Comparison of ENCODE assay signal across 10 cellular contexts in genomic region chr3:115341208-115341607, GRCh38.
A peak's percentile ranks its signal among the peaks of the same experiment; 100 is the strongest.
DNase-seq lines count a peak whose midpoint lies in the region; ATAC-seq and TF ChIP-seq lines count a peak whose summit lies in the region.
"Had no signal": no experiment of that assay in that cellular context is flagged by ENCODE, and none has a peak within 500 bp of the region (broad histone marks: within the 10 kb centered on the region; RNA-seq: fewer than 3 reads in every experiment).

No MANE protein-coding gene starts in this region.

- H3K4me1 ChIP-seq in thyroid gland, result no peaks in the 10 kb centered on the region

- H3K4me3 Mint-ChIP-seq in T-helper 17 cell, result no peak overlapping the region

- no peaks in the 10 kb centered on the region for H3K36me3 ChIP-seq in thyroid gland

- no peaks in the 10 kb centered on the region for H3K4me1 Mint-ChIP-seq in T-helper 17 cell

- peaks cover 6% of the 10 kb centered on the region for H3K27me3 Mint-ChIP-seq in T-helper 17 cell

- DNase-seq in EL (peak; percentile 75), LHCN-M2 (ENCODE audit: low read depth) (peak; percentile 74), astrocyte of the hippocampus (ENCODE audit: low read depth, low spot score) (peak; percentile 56), myocyte (ENCODE audit: low read depth) (peak; percentile 51), T-helper 17 cell (no peak), thyroid gland (no peak)
- DNase-seq in stimulated activated naive CD4-positive, alpha-beta T cell (lab: John Stamatoyannopoulos, UW), result no peak
- DNase-seq: left cardiac atrium had no signal

- no peak overlapping the region for H3K4me3 ChIP-seq in thyroid gland (replicated peaks in 1 of 3)
- H3K4me3 ChIP-seq: dorsolateral prefrontal cortex had no signal

- H3K9me3 ChIP-seq in T-helper 17 cell (ENCODE audit: control insufficient read depth, low read length, poor library complexity, severe bottlenecking) (no peaks in the 10 kb centered on the region), thyroid gland (no peaks in the 10 kb centered on the region)

- H3K27ac ChIP-seq in thyroid gland, result no peak overlapping the region
- H3K27ac ChIP-seq: dorsolateral prefrontal cortex had no signal

- no peak for TF ChIP-seq CTCF in thyroid gland (IDR thresholded peaks at IDR 0.05)

- H3K27ac Mint-ChIP-seq in T-helper 17 cell, result no peak overlapping the region

- ATAC-seq in T-helper 17 cell, result no peak
- ATAC-seq in GM18861 (IDR thresholded peaks at IDR 0.05; ENCODE audit: unreplicated experiment), result no peak

- H3K36me3 Mint-ChIP-seq in T-helper 17 cell (ENCODE audit: low read depth), result no peaks in the 10 kb centered on the region

- intact Hi-C loops in thyroid gland (cut with DNase I), result no loop called here

- no peaks in the 10 kb centered on the region for H3K27me3 ChIP-seq in thyroid gland
- H3K27me3 ChIP-seq: dorsolateral prefrontal cortex had no signal

- WGBS in thyroid gland, 2 donors, result 64 to 70% methylated on average over 1 of the region's 1 CpG

- TF ChIP-seq POLR2A in thyroid gland (IDR thresholded peaks at IDR 0.05), result no peak

Comparison
In these comparisons a context has a peak if more than half of its experiments do, and no peak if none do; other contexts are left out.
1. DNase-seq: peak in EL (single experiment), LHCN-M2 (single experiment), astrocyte of the hippocampus (single experiment) and myocyte (single experiment); none in T-helper 17 cell (0 of 3), stimulated activated naive CD4-positive, alpha-beta T cell (0 of 6) and thyroid gland (0 of 2).